Comparison of ENCODE assay signal across 13 cellular contexts in the genomic region with DNA sequence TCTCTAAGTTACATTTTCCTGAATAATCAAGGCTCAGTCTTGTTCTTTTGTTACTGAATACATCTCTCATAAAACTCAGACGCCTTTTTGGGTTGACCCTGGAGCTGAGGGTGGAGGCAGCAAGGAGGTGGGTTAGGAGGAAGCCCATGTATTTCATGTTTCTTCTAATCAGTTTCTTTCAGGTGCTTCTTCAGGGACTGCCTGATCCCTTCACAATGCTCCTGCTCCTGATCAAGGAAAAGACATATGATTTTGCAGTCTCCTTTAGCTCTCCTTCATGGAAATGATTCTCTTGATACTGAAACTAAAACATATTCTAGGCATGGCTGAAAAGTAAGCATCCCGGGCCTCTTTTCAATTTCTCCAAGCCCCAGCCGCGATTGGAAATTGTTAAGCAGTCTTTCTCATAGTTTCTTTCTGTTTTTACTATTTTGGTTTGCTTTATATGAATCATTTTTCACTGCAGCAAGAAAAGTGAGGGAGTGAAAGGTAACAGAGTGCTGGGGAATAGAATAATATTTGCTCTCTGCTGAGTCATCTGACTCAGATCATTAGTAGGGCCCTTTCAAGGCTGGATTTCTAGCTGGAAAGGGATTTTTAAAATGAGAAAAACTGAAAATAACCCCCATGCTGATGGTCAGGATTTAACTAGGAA.
DNase-seq lines count a peak whose midpoint lies in the region; ATAC-seq, FAIRE-seq and TF ChIP-seq lines count a peak whose summit lies in the region.
"Had no signal": no experiment of that assay in that cellular context is flagged by ENCODE, and none has a peak within 500 bp of the region (broad histone marks: within the 10 kb centered on the region; RNA-seq: fewer than 3 reads in every experiment).

No MANE protein-coding gene starts in this region.

- H3K27me3 ChIP-seq in left ventricle myocardium inferior (ENCODE audit: low read depth), result no peaks in the 10 kb centered on the region
- no peaks in the 10 kb centered on the region for H3K27me3 ChIP-seq in endocrine pancreas (ENCODE audit: control insufficient read depth, insufficient read depth, low read length)
- H3K27me3 ChIP-seq in small intestine (ENCODE audit: control insufficient read depth in 2 of 2, insufficient read depth in 2 of 2, low read length in 2 of 2), result no peaks in the 10 kb centered on the region
- H3K27me3 ChIP-seq: BE2C, gastrocnemius medialis had no signal

- H3K9ac ChIP-seq in endocrine pancreas (ENCODE audit: control insufficient read depth, insufficient read depth, low read length), result no peak overlapping the region

- TF ChIP-seq CTCF in left ventricle myocardium inferior (IDR thresholded peaks at IDR 0.05; ENCODE audit: borderline replicate concordance) (no peak), omental fat pad (IDR thresholded peaks at IDR 0.05) (no peak)

- H3K4me1 ChIP-seq in left ventricle myocardium inferior, result no peaks in the 10 kb centered on the region
- H3K4me1 ChIP-seq in endocrine pancreas (ENCODE audit: control insufficient read depth, insufficient read depth, low read length), result peaks cover 16% of the 10 kb centered on the region
- H3K4me1 ChIP-seq in small intestine (ENCODE audit: control insufficient read depth in 2 of 2, insufficient read depth in 1 of 2, low read depth in 1 of 2, low read length in 1 of 2), result no peaks in the 10 kb centered on the region
- H3K4me1 ChIP-seq: BE2C had no signal

- 54 to 57% (median 56%) methylated on average over 4 of the region's 4 CpGs for WGBS in small intestine, 3 donors

- DNase-seq in left ventricle myocardium inferior, result no peak
- no peak for DNase-seq in cardiac septum (ENCODE audit: low spot score)
- DNase-seq in omental fat pad (ENCODE audit: low spot score), result no peak
- DNase-seq in small intestine, result no peak
- DNase-seq in stimulated activated CD4-positive, alpha-beta T cell treated with anti-CD3 and anti-CD28 coated beads, Interleukin-2, amount 100 ng/mL, for 48 hours, result no peak
- DNase-seq in DMS153 (lab: John Stamatoyannopoulos, UW), result no peak
- DNase-seq: BE2C; gastrocnemius medialis; NCI-H187; stimulated activated naive B cell treated with anti-CD40 and anti-IgM and Interleukin-4, amounts not matched to agents 10 μg/mL and 1 μg/mL and 100 μg/mL, for 72 hours; T-helper 1 cell had no signal

- H3K36me3 ChIP-seq in left ventricle myocardium inferior (no peaks in the 10 kb centered on the region), endocrine pancreas (ENCODE audit: control insufficient read depth, insufficient read depth, low read length) (no peaks in the 10 kb centered on the region), small intestine (ENCODE audit: control insufficient read depth in 2 of 2, insufficient read depth in 2 of 2, low read length in 2 of 2) (no peaks in the 10 kb centered on the region)
- H3K36me3 ChIP-seq: BE2C, gastrocnemius medialis had no signal

- H3K27ac ChIP-seq in left ventricle myocardium inferior (replicated peaks) (peak overlapping the region; percentile 47), small intestine (ENCODE audit: low read depth in 1 of 2, low read length in 1 of 2) (no peak overlapping the region)

- H3K4me3 ChIP-seq in left ventricle myocardium inferior (no peak overlapping the region), endocrine pancreas (ENCODE audit: control insufficient read depth, insufficient read depth, low read length) (peak overlapping the region; percentile 59), small intestine (ENCODE audit: low read depth in 1 of 2, low read length in 2 of 2) (no peak overlapping the region)
- H3K4me3 ChIP-seq: gastrocnemius medialis had no signal

- H3K9me3 ChIP-seq in left ventricle myocardium inferior (replicated peaks) (no peaks in the 10 kb centered on the region), endocrine pancreas (ENCODE audit: control insufficient read depth, low read length) (no peaks in the 10 kb centered on the region), small intestine (ENCODE audit: control insufficient read depth, low read depth) (no peaks in the 10 kb centered on the region)
- H3K9me3 ChIP-seq: BE2C, gastrocnemius medialis had no signal

- ATAC-seq in omental fat pad (ENCODE audit: low FRiP score) (peak; percentile 92), GM21423 (IDR thresholded peaks at IDR 0.05; ENCODE audit: unreplicated experiment) (no peak)
- ATAC-seq: gastrocnemius medialis; stimulated activated naive B cell treated with anti-CD40 and anti-IgM and Interleukin-4, amounts not matched to agents 10 μg/mL and 1 μg/mL and 100 μg/mL, for 72 hours had no signal

- intact Hi-C loops in left ventricle myocardium inferior (cut with micrococcal nuclease), result no loop called here
- intact Hi-C loops in cardiac septum (cut with DNase I), result no loop called here

- no peak for FAIRE-seq in small intestine (lab: Jason Lieb, UNC)
